8 cellular contexts compared by ENCODE assay signal in genomic region chr21:45820171-45821091, GRCh38.
DNase-seq lines count a peak whose midpoint lies in the region; ATAC-seq, FAIRE-seq and TF ChIP-seq lines count a peak whose summit lies in the region.

No MANE protein-coding gene starts in this region.

- in situ Hi-C loops in Panc1 (cut with HindIII; ENCODE audit: low pct_unique_long_range_greater_than_20kb, low sequenced_read_pairs): no loop called here

- no peak overlapping the region for H3K27ac ChIP-seq in Panc1 (ENCODE audit: low read length)
- no peak overlapping the region for H3K27ac ChIP-seq in esophagus squamous epithelium

- peak; percentile 92 for ATAC-seq in Panc1
- ATAC-seq in natural killer cell treated with Interleukin-12 subunit alpha and Interleukin-12 subunit beta and Interleukin-15 and Interleukin-18, amount 100 ng/mL, for 72 hours: peak; percentile 31 to 65
- ATAC-seq in stimulated activated naive B cell treated with anti-CD40 and anti-IgM and Interleukin-4, amounts not matched to agents 10 μg/mL and 1 μg/mL and 100 μg/mL, for 72 hours (replicated peaks): peak; percentile 76 to 85
- no peak for ATAC-seq in HG02852 (IDR thresholded peaks at IDR 0.05; ENCODE audit: unreplicated experiment)

- peaks cover 5 to 13% of the 10 kb centered on the region in 2 donors for H3K4me1 Mint-ChIP-seq in natural killer cell treated with Interleukin-12 subunit alpha and Interleukin-12 subunit beta and Interleukin-15 and Interleukin-18, amount 100 ng/mL, for 72 hours (ENCODE audit: low read depth in 2 of 2)
- peaks cover 6 to 8% of the 10 kb centered on the region in 2 donors for H3K4me1 Mint-ChIP-seq in stimulated activated naive B cell treated with anti-CD40 and anti-IgM and Interleukin-4, amounts not matched to agents 10 μg/mL and 1 μg/mL and 100 μg/mL, for 72 hours

- no peaks in the 10 kb centered on the region for H3K9me3 ChIP-seq in Panc1 (ENCODE audit: control insufficient read depth, insufficient read depth, low read depth, low read length)
- no peaks in the 10 kb centered on the region for H3K9me3 ChIP-seq in esophagus squamous epithelium

- H3K27ac Mint-ChIP-seq in natural killer cell treated with Interleukin-12 subunit alpha and Interleukin-12 subunit beta and Interleukin-15 and Interleukin-18, amount 100 ng/mL, for 72 hours: no peak overlapping the region
- H3K27ac Mint-ChIP-seq in stimulated activated naive B cell treated with anti-CD40 and anti-IgM and Interleukin-4, amounts not matched to agents 10 μg/mL and 1 μg/mL and 100 μg/mL, for 72 hours: peak overlapping the region; percentile 52

- H3K36me3 Mint-ChIP-seq in natural killer cell treated with Interleukin-12 subunit alpha and Interleukin-12 subunit beta and Interleukin-15 and Interleukin-18, amount 100 ng/mL, for 72 hours: no peaks in the 10 kb centered on the region
- no peaks in the 10 kb centered on the region for H3K36me3 Mint-ChIP-seq in stimulated activated naive B cell treated with anti-CD40 and anti-IgM and Interleukin-4, amounts not matched to agents 10 μg/mL and 1 μg/mL and 100 μg/mL, for 72 hours

- intact Hi-C loops in Panc1 (cut with micrococcal nuclease; ENCODE audit: unreplicated experiment): loop anchor here (1.0 kb wide), 1 partner anchor 265 kb away; no protein-coding TSS in a partner anchor
- intact Hi-C loops in esophagus squamous epithelium (cut with DNase I): loop anchor here (5.0 to 10.0 kb wide), 2 partner anchors 64 to 263 kb away; no protein-coding TSS in a partner anchor

- H3K27me3 Mint-ChIP-seq in natural killer cell treated with Interleukin-12 subunit alpha and Interleukin-12 subunit beta and Interleukin-15 and Interleukin-18, amount 100 ng/mL, for 72 hours: peaks cover 27 to 33% of the 10 kb centered on the region in 2 donors
- H3K27me3 Mint-ChIP-seq in stimulated activated naive B cell treated with anti-CD40 and anti-IgM and Interleukin-4, amounts not matched to agents 10 μg/mL and 1 μg/mL and 100 μg/mL, for 72 hours: peaks cover 28 to 31% of the 10 kb centered on the region in 2 donors

- FAIRE-seq in D721Med (lab: Jason Lieb, UNC): no peak

- BruUV-seq in Panc1 (replicated peaks; lab: Mats Ljungman, UMichigan): no TSS peak

- H3K9me3 Mint-ChIP-seq in natural killer cell treated with Interleukin-12 subunit alpha and Interleukin-12 subunit beta and Interleukin-15 and Interleukin-18, amount 100 ng/mL, for 72 hours: no peaks in the 10 kb centered on the region
- H3K9me3 Mint-ChIP-seq in stimulated activated naive B cell treated with anti-CD40 and anti-IgM and Interleukin-4, amounts not matched to agents 10 μg/mL and 1 μg/mL and 100 μg/mL, for 72 hours: no peaks in the 10 kb centered on the region

- POLR2A ChIA-PET in Panc1 (lab: Charles Lee): no interaction called here

- CTCF ChIA-PET in Panc1 (lab: Charles Lee): interaction anchor here (0.6 to 1.4 kb wide), 3 partner anchors 69 to 264 kb away, joined by 4 to 10 read pairs (median 4); no protein-coding TSS in a partner anchor

- H3K4me1 ChIP-seq in Panc1 (ENCODE audit: control insufficient read depth, insufficient read depth, low read length): no peaks in the 10 kb centered on the region; the same call in 1 of the 2 replicates
- H3K4me1 ChIP-seq in esophagus squamous epithelium: peaks cover 0 to 4% (median 0%) of the 10 kb centered on the region in 3 donors

- TF ChIP-seq CTCF in D721Med (IDR thresholded peaks at IDR 0.05; ENCODE audit: insufficient read depth, missing control alignments): peak; percentile 93
- TF ChIP-seq CTCF in Panc1 (IDR thresholded peaks at IDR 0.05): peak; percentile 81
- TF ChIP-seq CTCF in esophagus squamous epithelium (IDR thresholded peaks at IDR 0.05): peak; percentile 51 to 85 (median 77)

- no peaks in the 10 kb centered on the region for H3K36me3 ChIP-seq in Panc1 (ENCODE audit: control insufficient read depth, insufficient read depth, low read length)
- no peaks in the 10 kb centered on the region for H3K36me3 ChIP-seq in esophagus squamous epithelium

- H3K4me3 ChIP-seq in Panc1 (ENCODE audit: low read depth in 2 of 2, low read length in 2 of 2) (no peak overlapping the region), esophagus squamous epithelium (no peak overlapping the region)

- H3K27me3 ChIP-seq in Panc1 (ENCODE audit: control insufficient read depth, insufficient read depth, low read length): no peaks in the 10 kb centered on the region
- peaks cover 0 to 46% (median 0%) of the 10 kb centered on the region in 4 donors for H3K27me3 ChIP-seq in esophagus squamous epithelium

- no peak overlapping the region for H3K4me3 Mint-ChIP-seq in natural killer cell treated with Interleukin-12 subunit alpha and Interleukin-12 subunit beta and Interleukin-15 and Interleukin-18, amount 100 ng/mL, for 72 hours
- H3K4me3 Mint-ChIP-seq in stimulated activated naive B cell treated with anti-CD40 and anti-IgM and Interleukin-4, amounts not matched to agents 10 μg/mL and 1 μg/mL and 100 μg/mL, for 72 hours: no peak overlapping the region

- DNase-seq in D721Med (ENCODE audit: insufficient read length, low spot score) (peak; percentile 93), Kasumi-1 (lab: John Stamatoyannopoulos, UW) (peak; percentile 78 to 86), Panc1 (ENCODE audit: low read depth, low spot score) (no peak), activated T-cell treated with anti-CD3 and anti-CD28 coated beads for 48 hours (ENCODE audit: low read depth) (peak; percentile 72), esophagus squamous epithelium (lab: John Stamatoyannopoulos, UW) (no peak)
- no peak for DNase-seq in natural killer cell treated with Interleukin-12 subunit alpha and Interleukin-12 subunit beta and Interleukin-15 and Interleukin-18, amount 100 ng/mL, for 72 hours (ENCODE audit: low spot score)
- DNase-seq in stimulated activated naive B cell treated with anti-CD40 and anti-IgM and Interleukin-4, amounts not matched to agents 10 μg/mL and 1 μg/mL and 100 μg/mL, for 72 hours: peak; percentile 54

- no peak for TF ChIP-seq POLR2A in esophagus squamous epithelium (IDR thresholded peaks at IDR 0.05)

- 10 to 21% methylated on average over 8 to 13 of the region's 31 CpGs for WGBS in esophagus squamous epithelium, 2 donors

Comparison
In these comparisons a context has a peak if more than half of its experiments do, and no peak if none do; other contexts are left out.
1. DNase-seq: peak in D721Med (single experiment), Kasumi-1 (2 of 2), activated T-cell treated with anti-CD3 and anti-CD28 coated beads for 48 hours (single experiment) and stimulated activated naive B cell treated with anti-CD40 and anti-IgM and Interleukin-4, amounts not matched to agents 10 μg/mL and 1 μg/mL and 100 μg/mL, for 72 hours (single experiment); none in Panc1 (single experiment), esophagus squamous epithelium (single experiment) and natural killer cell treated with Interleukin-12 subunit alpha and Interleukin-12 subunit beta and Interleukin-15 and Interleukin-18, amount 100 ng/mL, for 72 hours (single experiment).
2. Peak in every context shown above with its lines, with median percentiles within 50 percentile points of each other: CTCF ChIP-seq.